In genomic region chr6:162488444-162488843, GRCh38 we compare ENCODE assay signal across 2 cellular contexts.
TF ChIP-seq lines count a peak whose summit lies in the region.

No MANE protein-coding gene starts in this region.

TF ChIP-seq in GM23338, 12 proteins besides CTCF, POLR2A, EP300 and RAD21 (continued from another document):
- no peak for TF ChIP-seq ZNF462 (CRISPR knock-in tag; IDR thresholded peaks at IDR 0.05)
- TF ChIP-seq EZH2 (IDR thresholded peaks at IDR 0.05; ENCODE audit: low read depth, unreplicated experiment) = no peak
- no peak for TF ChIP-seq POLR2AphosphoS5 (IDR thresholded peaks at IDR 0.05; ENCODE audit: low read depth)
- TF ChIP-seq REST (IDR thresholded peaks at IDR 0.05; ENCODE audit: unreplicated experiment) = no peak
- no peak for TF ChIP-seq JUNB (IDR thresholded peaks at IDR 0.05; ENCODE audit: unreplicated experiment)
- TF ChIP-seq EZH2phosphoT487 (IDR thresholded peaks at IDR 0.05; ENCODE audit: unreplicated experiment) = no peak
- no peak for TF ChIP-seq CREB1 (CRISPR knock-in tag; IDR thresholded peaks at IDR 0.05; ENCODE audit: low read depth)
- TF ChIP-seq STAT1 (IDR thresholded peaks at IDR 0.05; ENCODE audit: unreplicated experiment) = no peak
- no peak for TF ChIP-seq NANOG (IDR thresholded peaks at IDR 0.05; ENCODE audit: borderline replicate concordance)
- no peak for TF ChIP-seq ETS1 (IDR thresholded peaks at IDR 0.05)
- TF ChIP-seq ZNF331 (CRISPR knock-in tag; IDR thresholded peaks at IDR 0.05; ENCODE audit: low read depth) = no peak

TF ChIP-seq in WTC11, 78 proteins besides CTCF, POLR2A, EP300 and RAD21 (continued from another document):
- no peak for TF ChIP-seq E2F5 (CRISPR knock-in tag; IDR thresholded peaks at IDR 0.05)
- TF ChIP-seq PREB (CRISPR knock-in tag; IDR thresholded peaks at IDR 0.05; ENCODE audit: borderline replicate concordance) = no peak
- no peak for TF ChIP-seq KAT7 (CRISPR knock-in tag; IDR thresholded peaks at IDR 0.05; ENCODE audit: borderline replicate concordance)
- TF ChIP-seq SMAD3 (CRISPR knock-in tag; IDR thresholded peaks at IDR 0.05; ENCODE audit: borderline replicate concordance) = no peak
- TF ChIP-seq ZNF423 (CRISPR knock-in tag; IDR thresholded peaks at IDR 0.05) = no peak
